Comparison of ENCODE assay signal across 8 cellular contexts in genomic region chrX:154409222-154409871, GRCh38. TPM values are rescaled to one million over a fixed set of nuclear protein-coding genes. Genes with fewer than 3 reads are reported as not detected.
A peak's percentile ranks its signal among the peaks of the same experiment; 100 is the strongest.
DNase-seq lines count a peak whose midpoint lies in the region; ATAC-seq and TF ChIP-seq lines count a peak whose summit lies in the region.

DNASE1L1 (minus strand) TSS chrX:154409254; CDS start chrX:154405568, 3,686 bp downstream.

- H3K27me3 Mint-ChIP-seq in CD14-positive monocyte (ENCODE audit: low read depth in 3 of 3), result peaks cover 0 to 6% (median 4%) of the 10 kb centered on the region in 3 donors

- no peak for TF ChIP-seq CTCF in CD14-positive monocyte (IDR thresholded peaks at IDR 0.05)
- TF ChIP-seq CTCF in RWPE1 (conservative IDR thresholded peaks at IDR 0.05; ENCODE audit: low read depth), result no peak
- no peak for TF ChIP-seq CTCF in coronary artery (IDR thresholded peaks at IDR 0.05)
- no peak for TF ChIP-seq CTCF in left lung (IDR thresholded peaks at IDR 0.05)

- H3K27ac ChIP-seq in RWPE1, result peak within 1 kb of the TSS; percentile 96
- peak within 1 kb of the TSS; percentile 31 to 86 for H3K27ac ChIP-seq in coronary artery
- peak within 1 kb of the TSS; percentile 41 to 87 for H3K27ac ChIP-seq in left lung
- H3K27ac ChIP-seq in subcutaneous abdominal adipose tissue (ENCODE audit: low read depth, low read length), result peak within 1 kb of the TSS; percentile 74

- intact Hi-C loops in CD14-positive monocyte (cut with micrococcal nuclease) (loop anchor here in 1 of 2 donors (5.0 kb wide), 1 partner anchor 108 kb away; the partner anchor contains the start of gene FAM3A), left lung (cut with DNase I) (no loop called here)

- peaks cover 0 to 14% (median 2%) of the 10 kb centered on the region in 7 donors for H3K9me3 Mint-ChIP-seq in CD14-positive monocyte

- H3K9ac ChIP-seq in subcutaneous abdominal adipose tissue (ENCODE audit: low read length in 5 of 5), result peak within 1 kb of the TSS; percentile 22 to 81 (median 60)

- H3K4me3 ChIP-seq in coronary artery, result peak within 1 kb of the TSS; percentile 69
- H3K4me3 ChIP-seq in left lung, result peak within 1 kb of the TSS; percentile 9 to 50
- H3K4me3 ChIP-seq in subcutaneous abdominal adipose tissue (ENCODE audit: low read depth in 1 of 5, low read length in 5 of 5), result peak within 1 kb of the TSS; percentile 33 to 63 (median 53)

- H3K4me1 Mint-ChIP-seq in CD14-positive monocyte, result peaks cover 21% of the 10 kb centered on the region

- H3K27me3 ChIP-seq in left lung (no peaks in the 10 kb centered on the region), subcutaneous abdominal adipose tissue (ENCODE audit: control insufficient read depth in 5 of 5, insufficient read depth in 4 of 5, low read length in 5 of 5) (peaks cover 0 to 19% (median 5%) of the 10 kb centered on the region in 5 donors)

- POLR2A ChIA-PET in RWPE1 (lab: Yijun Ruan, JAX; ENCODE audit: low non-redundant PET), result interaction anchor here (1.2 kb wide), 1 partner anchor 9 kb away, joined by 5 read pairs; no protein-coding TSS in a partner anchor

- H3K4me3 Mint-ChIP-seq in CD14-positive monocyte, result peak within 1 kb of the TSS; percentile 86 to 97

- peaks cover 0 to 9% of the 10 kb centered on the region in 2 donors for H3K36me3 ChIP-seq in left lung
- peaks cover 0 to 15% (median 4%) of the 10 kb centered on the region in 5 donors for H3K36me3 ChIP-seq in subcutaneous abdominal adipose tissue (ENCODE audit: control insufficient read depth in 5 of 5, insufficient read depth in 5 of 5, low read length in 5 of 5)

- H3K4me1 ChIP-seq in left lung, result peaks cover 0 to 43% of the 10 kb centered on the region in 2 donors
- peaks cover 3 to 25% (median 18%) of the 10 kb centered on the region in 5 donors for H3K4me1 ChIP-seq in subcutaneous abdominal adipose tissue (ENCODE audit: control insufficient read depth in 5 of 5, insufficient read depth in 5 of 5, low read length in 5 of 5)

- no peaks in the 10 kb centered on the region for H3K9me3 ChIP-seq in left lung
- H3K9me3 ChIP-seq in subcutaneous abdominal adipose tissue (ENCODE audit: control insufficient read depth in 5 of 5, low read length in 5 of 5), result no peaks in the 10 kb centered on the region

- CTCF ChIA-PET in RWPE1 (lab: Yijun Ruan, JAX), result no interaction called here

- H3K27ac Mint-ChIP-seq in CD14-positive monocyte, result peak within 1 kb of the TSS; percentile 91 to 98 (median 97)

- ATAC-seq in GM21723 (IDR thresholded peaks at IDR 0.05; ENCODE audit: unreplicated experiment) (peak; percentile 55), left lung (peak; percentile 81)

- DNase-seq in CD14-positive monocyte (ENCODE audit: low spot score) (peak; percentile 97), RWPE1 (ENCODE audit: low spot score) (peak; percentile 70), coronary artery (ENCODE audit: low spot score) (peak; percentile 96), left lung (peak; percentile 91 to 96)
- DNase-seq in NK-92 treated with Interleukin-12 subunit alpha and Interleukin-12 subunit beta, amount 100 ng/mL, for 24 hours (lab: John Stamatoyannopoulos, UW), result no peak
- DNase-seq in stimulated activated CD4-positive, alpha-beta T cell treated with anti-CD3 and anti-CD28 coated beads, Interleukin-12 subunit alpha, Interleukin-12 subunit beta, amount 100 ng/mL, for 4 hours, result no peak

- peaks cover 7 to 20% of the 10 kb centered on the region in 2 donors for H3K36me3 Mint-ChIP-seq in CD14-positive monocyte

RNA-seq across cellular contexts. Expression of gene DNASE1L1, which starts in this region (rescaled TPM):
- 10 to 100 TPM; 26.2 to 27.2 TPM for polyA plus RNA-seq in CD14-positive monocyte
- 10 to 100 TPM; 34.7 to 36.1 TPM for total RNA-seq in left lung

Comparison
In these comparisons a context has a peak if more than half of its experiments do, and no peak if none do; other contexts are left out.
1. DNase-seq: peak in CD14-positive monocyte (single experiment), RWPE1 (single experiment), coronary artery (single experiment) and left lung (2 of 2); none in NK-92 treated with Interleukin-12 subunit alpha and Interleukin-12 subunit beta, amount 100 ng/mL, for 24 hours (single experiment) and stimulated activated CD4-positive, alpha-beta T cell treated with anti-CD3 and anti-CD28 coated beads, Interleukin-12 subunit alpha, Interleukin-12 subunit beta, amount 100 ng/mL, for 4 hours (single experiment).
2. Peak in every context shown above with its lines, with median percentiles within 50 percentile points of each other: H3K27ac ChIP-seq and H3K4me3 ChIP-seq.